ENCODE assay signal across 20 cellular contexts in genomic region chr11:27375370-27375769, GRCh38. TPM values are rescaled to one million over a fixed set of nuclear protein-coding genes. Genes with fewer than 3 reads are reported as not detected.
A peak's percentile ranks its signal among the peaks of the same experiment; 100 is the strongest.
DNase-seq lines count a peak whose midpoint lies in the region; ATAC-seq, FAIRE-seq and TF ChIP-seq lines count a peak whose summit lies in the region.
"Had no signal": no experiment of that assay in that cellular context is flagged by ENCODE, and none has a peak within 500 bp of the region (broad histone marks: within the 10 kb centered on the region; RNA-seq: fewer than 3 reads in every experiment).

No MANE protein-coding gene starts in this region.

- intact Hi-C loops in body of pancreas (cut with DNase I) (loop anchor here (10.0 kb wide), 1 partner anchor 99 kb away; the partner anchor contains the start of gene LGR4), pancreas (cut with DNase I) (loop anchor here (10.0 kb wide), 1 partner anchor 89 kb away; no protein-coding TSS in a partner anchor)

- no peak for TF ChIP-seq POLR2A in body of pancreas (IDR thresholded peaks at IDR 0.05)

- no peak overlapping the region for H3K9ac ChIP-seq in liver (ENCODE audit: low read depth in 1 of 2, low read length in 2 of 2)

- H3K4me2 ChIP-seq in hepatocyte, result no peak overlapping the region

- H2AFZ ChIP-seq in hepatocyte, result no peak overlapping the region

- peaks cover 0 to 9% of the 10 kb centered on the region in 2 donors for H3K36me3 ChIP-seq in body of pancreas (replicated peaks in 1 of 2; ENCODE audit: insufficient read depth in 1 of 2, low read depth in 2 of 2)
- H3K36me3 ChIP-seq in hepatocyte (replicated peaks; ENCODE audit: insufficient read depth, low read depth), result no peaks in the 10 kb centered on the region
- peaks cover 0 to 10% (median 5%) of the 10 kb centered on the region in 4 donors for H3K36me3 ChIP-seq in liver (ENCODE audit: control insufficient read depth in 4 of 4, insufficient read depth in 3 of 4, low read depth in 1 of 4, low read length in 3 of 4)
- H3K36me3 ChIP-seq in pancreas, result peaks cover 0 to 25% (median 3%) of the 10 kb centered on the region in 3 donors
- peaks cover 3 to 4% of the 10 kb centered on the region in 2 donors for H3K36me3 ChIP-seq in small intestine (ENCODE audit: control insufficient read depth in 2 of 2, insufficient read depth in 2 of 2, low read length in 2 of 2)

- TF ChIP-seq CTCF in body of pancreas (IDR thresholded peaks at IDR 0.05) (no peak), hepatocyte (IDR thresholded peaks at IDR 0.05; ENCODE audit: poor library complexity) (no peak), liver (IDR thresholded peaks at IDR 0.05; ENCODE audit: low read depth, low read length, missing input control) (no peak), pancreas (IDR thresholded peaks at IDR 0.05) (no peak)

- FAIRE-seq in pancreas (lab: Jason Lieb, UNC) (no peak), small intestine (lab: Jason Lieb, UNC) (no peak)
- FAIRE-seq: A204.1, GM12878 had no signal

- DNase-seq in body of pancreas (no peak), hepatocyte (ENCODE audit: low spot score) (no peak), pancreas (no peak), AG08396 (ENCODE audit: low spot score) (no peak), small intestine (no peak)
- DNase-seq: ACHN; AML-193; CD4-positive, alpha-beta T cell; DMS153; DND-41; EL; GOT3; H7; HFFc6 had no signal

- H3K27me3 ChIP-seq in body of pancreas, result no peaks in the 10 kb centered on the region
- no peaks in the 10 kb centered on the region for H3K27me3 ChIP-seq in hepatocyte
- no peaks in the 10 kb centered on the region for H3K27me3 ChIP-seq in liver (ENCODE audit: control insufficient read depth in 4 of 4, insufficient read depth in 4 of 4, low read length in 3 of 4)
- no peaks in the 10 kb centered on the region for H3K27me3 ChIP-seq in pancreas
- H3K27me3 ChIP-seq in small intestine (ENCODE audit: control insufficient read depth in 2 of 2, insufficient read depth in 2 of 2, low read length in 2 of 2), result no peaks in the 10 kb centered on the region

- H3K9me3 ChIP-seq in body of pancreas (no peaks in the 10 kb centered on the region), hepatocyte (ENCODE audit: low read depth) (no peaks in the 10 kb centered on the region), liver (ENCODE audit: control insufficient read depth in 4 of 4, low read length in 3 of 4) (no peaks in the 10 kb centered on the region), pancreas (no peaks in the 10 kb centered on the region), small intestine (ENCODE audit: control insufficient read depth, low read depth) (no peaks in the 10 kb centered on the region)

- peaks cover 2% of the 10 kb centered on the region for H3K79me2 ChIP-seq in hepatocyte

- no peaks in the 10 kb centered on the region for H3K9me2 ChIP-seq in hepatocyte (replicated peaks; ENCODE audit: insufficient read depth)

- H4K20me1 ChIP-seq in hepatocyte (ENCODE audit: insufficient read depth, poor library complexity, severe bottlenecking), result no peaks in the 10 kb centered on the region

- no peak for ATAC-seq in body of pancreas
- ATAC-seq in pancreas, result peak in 3 of 4 donors; percentile 8 to 61 (median 19)
- no peak for ATAC-seq in HG03354 (IDR thresholded peaks at IDR 0.05; ENCODE audit: poor library complexity, severe bottlenecking, unreplicated experiment)
- ATAC-seq: GM12878, HCT116 had no signal

- H3K4me1 ChIP-seq in body of pancreas (peaks cover 82% of the 10 kb centered on the region), hepatocyte (ENCODE audit: insufficient read depth) (peaks cover 28% of the 10 kb centered on the region), liver (ENCODE audit: control insufficient read depth in 4 of 4, insufficient read depth in 4 of 4, low read length in 3 of 4) (peaks cover 9 to 39% (median 27%) of the 10 kb centered on the region in 4 donors), pancreas (peaks cover 27 to 78% (median 60%) of the 10 kb centered on the region in 3 donors), small intestine (ENCODE audit: control insufficient read depth in 2 of 2, insufficient read depth in 1 of 2, low read depth in 1 of 2, low read length in 1 of 2) (no peaks in the 10 kb centered on the region)

- peak overlapping the region in 3 of 4 donors; percentile 68 to 78 (median 71) for H3K27ac ChIP-seq in body of pancreas
- peak overlapping the region; percentile 75 for H3K27ac ChIP-seq in hepatocyte
- H3K27ac ChIP-seq in liver (ENCODE audit: low read depth in 1 of 2, low read length in 2 of 2), result peak overlapping the region; percentile 32 to 77
- H3K27ac ChIP-seq in pancreas, result peak overlapping the region in 2 of 4 donors; percentile 66 to 74
- no peak overlapping the region for H3K27ac ChIP-seq in small intestine (ENCODE audit: low read depth in 1 of 2, low read length in 1 of 2)
- H3K27ac ChIP-seq: C4-2B had no signal

- 48 to 61% methylated on average over 2 of the region's 2 CpGs for WGBS in body of pancreas, 2 donors
- 54% methylated on average over 2 of the region's 2 CpGs for WGBS in hepatocyte (ENCODE audit: low lambda C conversion rate, missing lambda C conversion rate)
- WGBS in liver, result 43% methylated on average over 2 of the region's 2 CpGs
- WGBS in pancreas, 2 donors, result 39 to 50% methylated on average over 2 of the region's 2 CpGs
- 25 to 63% (median 56%) methylated on average over 2 of the region's 2 CpGs for WGBS in small intestine, 3 donors

- H3K4me3 ChIP-seq in body of pancreas (no peak overlapping the region), hepatocyte (no peak overlapping the region), liver (ENCODE audit: low read depth in 1 of 3, low read length in 3 of 3) (no peak overlapping the region), pancreas (no peak overlapping the region), small intestine (ENCODE audit: low read depth in 1 of 2, low read length in 2 of 2) (no peak overlapping the region)
- H3K4me3 ChIP-seq: GM12878 had no signal

- peak in 1 of 2 donors; percentile 16 for TF ChIP-seq RAD21 in liver (IDR thresholded peaks at IDR 0.05)

TF ChIP-seq in liver, 16 proteins besides CTCF, POLR2A, EP300 and RAD21:
- TF ChIP-seq ZBTB33 (IDR thresholded peaks at IDR 0.05), result no peak
- TF ChIP-seq TAF1 (conservative IDR thresholded peaks at IDR 0.05), result no peak
- no peak for TF ChIP-seq ATF3 (IDR thresholded peaks at IDR 0.05)
- no peak for TF ChIP-seq SP1 (IDR thresholded peaks at IDR 0.05)
- no peak for TF ChIP-seq FOXA1 (IDR thresholded peaks at IDR 0.05)
- TF ChIP-seq REST (IDR thresholded peaks at IDR 0.05), result no peak
- no peak for TF ChIP-seq FOXA2 (IDR thresholded peaks at IDR 0.05)
- peak in 1 of 2 donors; percentile 12 for TF ChIP-seq RXRA (IDR thresholded peaks at IDR 0.05)
- no peak for TF ChIP-seq YY1 (IDR thresholded peaks at IDR 0.05)
- TF ChIP-seq NR2F2 (IDR thresholded peaks at IDR 0.05), result no peak
- peak in 1 of 2 donors; percentile 36 for TF ChIP-seq JUND (IDR thresholded peaks at IDR 0.05)
- TF ChIP-seq GABPA (IDR thresholded peaks at IDR 0.05 in 1 of 2, conservative IDR thresholded peaks at IDR 0.05 in 1 of 2), result no peak
- TF ChIP-seq HNF4G (IDR thresholded peaks at IDR 0.05), result no peak
TF ChIP-seq in liver: peak in this region for 2.

RNA-seq across cellular contexts. Expression of gene CCDC34, which starts 12.4 kb away (rescaled TPM):
- total RNA-seq in body of pancreas (1 to 10 TPM; 3.6 to 5.9 TPM), hepatocyte (6.8 and 7.5 TPM in 2 replicates), liver (10 to 100 TPM in 1 of 2 donors, 1 to 10 TPM in 1; 1.8 to 10.5 TPM), pancreas (1 to 10 TPM; 3.3 to 7.1 (median 4.1) TPM)
- polyA plus RNA-seq in hepatocyte (4.6 and 6.0 TPM in 2 replicates), liver (1 to 10 TPM; 1.1 to 1.3 TPM), pancreas (10 to 100 TPM in 1 of 2 donors, 1 to 10 TPM in 1; 4.8 to 10.1 TPM), small intestine (10 to 100 TPM in 1 of 3 donors, 1 to 10 TPM in 2; 6.2 to 17.6 (median 6.3) TPM)

Comparison
In these comparisons a context has a peak if more than half of its experiments do, and no peak if none do; other contexts are left out.
1. ATAC-seq: peak in pancreas (3 of 4); none in body of pancreas (single experiment) and HG03354 (single experiment).
2. H3K27ac ChIP-seq: peak in body of pancreas (3 of 4), hepatocyte (single experiment) and liver (2 of 2); none in small intestine (0 of 2).